Comparison of ENCODE assay signal across 9 cellular contexts in the genomic region with DNA sequence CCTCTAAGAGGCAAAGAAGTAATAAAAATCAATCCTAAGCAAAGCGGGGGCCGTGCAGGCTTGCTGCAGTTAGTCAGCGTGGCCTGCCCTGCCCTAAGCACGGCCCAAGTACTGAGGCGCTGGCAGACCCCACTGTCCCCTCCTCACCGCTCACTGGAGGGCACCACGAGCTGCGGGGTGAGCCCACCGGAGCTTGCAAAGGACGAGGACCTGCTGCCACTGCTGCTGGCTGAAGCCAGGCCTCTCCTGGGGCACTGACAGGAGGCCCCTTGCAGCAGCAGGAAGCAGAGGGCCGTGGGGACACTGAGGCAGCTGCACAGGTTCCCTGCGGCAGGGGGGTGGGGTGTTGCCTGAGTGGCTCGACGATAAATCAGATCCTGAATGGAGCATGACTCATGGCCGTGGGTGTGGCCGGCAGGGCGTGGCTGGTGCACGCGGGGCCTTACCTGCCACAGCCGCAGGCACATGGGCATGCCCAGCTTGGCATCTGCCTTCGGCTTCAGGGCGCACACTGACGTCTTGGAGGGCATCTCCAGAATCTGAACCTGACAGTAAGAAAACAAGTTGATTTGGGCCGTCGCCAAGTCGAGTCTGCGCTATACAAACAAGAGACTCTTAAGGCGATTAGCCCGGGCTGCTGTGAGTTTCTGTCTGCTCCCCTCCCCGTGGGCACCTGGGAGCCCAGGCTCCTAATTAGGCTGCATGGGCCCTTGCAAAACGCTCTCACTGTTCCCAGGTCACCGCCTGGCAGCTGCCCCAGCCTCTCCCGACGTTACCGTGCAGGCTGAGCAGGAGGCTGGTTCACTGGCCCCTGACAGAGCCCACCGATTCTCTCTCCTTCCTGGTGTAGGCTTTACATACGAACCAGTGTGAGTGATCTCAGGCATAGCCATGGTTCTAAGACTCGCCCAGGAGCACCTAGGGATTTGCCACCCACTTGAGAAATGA. TPM values are rescaled to one million over a fixed set of nuclear protein-coding genes. Genes with fewer than 3 reads are reported as not detected.
DNase-seq lines count a peak whose midpoint lies in the region; ATAC-seq, FAIRE-seq and TF ChIP-seq lines count a peak whose summit lies in the region.
"Had no signal": no experiment of that assay in that cellular context is flagged by ENCODE, and none has a peak within 500 bp of the region (broad histone marks: within the 10 kb centered on the region; RNA-seq: fewer than 3 reads in every experiment).

No MANE protein-coding gene starts in this region.

- H3K4me3 ChIP-seq in HUES6 (ENCODE audit: low read depth, low read length) (no peak overlapping the region), astrocyte (ENCODE audit: insufficient read depth, low read depth, low read length) (no peak overlapping the region)

- H3K9ac ChIP-seq in HUES6 (ENCODE audit: low read length) (no peak overlapping the region), astrocyte (ENCODE audit: low read length) (no peak overlapping the region)

- peak; percentile 65 for DNase-seq in COR-L47 (lab: John Stamatoyannopoulos, UW)
- DNase-seq in astrocyte (ENCODE audit: low read depth), result peak; percentile 23
- no peak for DNase-seq in mesothelial cell of epicardium (ENCODE audit: low spot score in 2 of 2, unreplicated experiment in 2 of 2)
- DNase-seq in occipital lobe (lab: John Stamatoyannopoulos, UW), result no peak
- DNase-seq in ACHN, result no peak
- no peak for DNase-seq in stimulated activated CD4-positive, alpha-beta T cell treated with anti-CD3 and anti-CD28 coated beads, Interleukin-2, amount 100 ng/mL, for 24 hours
- DNase-seq: naive B cell had no signal

- peaks cover 7% of the 10 kb centered on the region; the same call in 1 of the 2 replicates for H3K36me3 ChIP-seq in HUES6 (ENCODE audit: control insufficient read depth, insufficient read depth, low read length)
- no peaks in the 10 kb centered on the region for H3K36me3 ChIP-seq in astrocyte (ENCODE audit: insufficient read depth, low read length)

- H3K4me1 ChIP-seq in HUES6 (ENCODE audit: control insufficient read depth, insufficient read depth, low read length), result peaks cover 6% of the 10 kb centered on the region; the same call in 1 of the 2 replicates
- peaks cover 25% of the 10 kb centered on the region for H3K4me1 ChIP-seq in astrocyte (ENCODE audit: insufficient read depth, low read length)

- H3K9me3 ChIP-seq in HUES6 (ENCODE audit: control insufficient read depth, insufficient read depth, low read depth, low read length) (no peaks in the 10 kb centered on the region), astrocyte (ENCODE audit: insufficient read depth, low read depth, low read length) (no peaks in the 10 kb centered on the region)

- H3K27ac ChIP-seq in HUES6 (ENCODE audit: low read depth, low read length), result peak overlapping the region; percentile 51; the same call in 1 of the 2 replicates
- no peak overlapping the region for H3K27ac ChIP-seq in astrocyte (ENCODE audit: low read depth, low read length)

- no peak overlapping the region for H2AFZ ChIP-seq in astrocyte (ENCODE audit: low read depth, low read length)

- H3K4me1 Mint-ChIP-seq in astrocyte (ENCODE audit: low read depth, unreplicated experiment) (peaks cover 19% of the 10 kb centered on the region), mesothelial cell of epicardium (peaks cover 15% of the 10 kb centered on the region)
- H3K4me1 Mint-ChIP-seq: naive B cell had no signal

- H3K4me2 ChIP-seq in astrocyte (ENCODE audit: low read length), result peak overlapping the region; percentile 54

- H3K9me3 Mint-ChIP-seq in astrocyte (ENCODE audit: unreplicated experiment) (no peaks in the 10 kb centered on the region), mesothelial cell of epicardium (no peaks in the 10 kb centered on the region)
- H3K9me3 Mint-ChIP-seq: naive B cell had no signal

- H3K27ac Mint-ChIP-seq in astrocyte (ENCODE audit: unreplicated experiment) (no peak overlapping the region), mesothelial cell of epicardium (peak overlapping the region; percentile 30)

- no peak for FAIRE-seq in astrocyte (lab: Jason Lieb, UNC)

- peaks cover 8% of the 10 kb centered on the region for H4K20me1 ChIP-seq in astrocyte (ENCODE audit: insufficient read depth, low read length)

- no peak for TF ChIP-seq CTCF in astrocyte (IDR thresholded peaks at IDR 0.05; ENCODE audit: insufficient read depth, low read depth, low read length)
- no peak for TF ChIP-seq CTCF in mesothelial cell of epicardium (IDR thresholded peaks at IDR 0.05; ENCODE audit: unreplicated experiment)

- no peaks in the 10 kb centered on the region for H3K79me2 ChIP-seq in astrocyte (ENCODE audit: insufficient read depth, low read length)

- H3K36me3 Mint-ChIP-seq in astrocyte (ENCODE audit: low read depth, unreplicated experiment) (peaks cover 7% of the 10 kb centered on the region), mesothelial cell of epicardium (peaks cover 3% of the 10 kb centered on the region)

- H3K27me3 Mint-ChIP-seq in astrocyte (ENCODE audit: low read depth, unreplicated experiment) (peaks cover 13% of the 10 kb centered on the region), mesothelial cell of epicardium (ENCODE audit: low read depth) (no peaks in the 10 kb centered on the region)
- H3K27me3 Mint-ChIP-seq: naive B cell had no signal

- H3K27me3 ChIP-seq in HUES6 (ENCODE audit: control insufficient read depth, insufficient read depth, low read length) (no peaks in the 10 kb centered on the region), astrocyte (ENCODE audit: insufficient read depth, low read length) (peaks cover 2% of the 10 kb centered on the region)

- H3K4me3 Mint-ChIP-seq in astrocyte (ENCODE audit: unreplicated experiment) (no peak overlapping the region), mesothelial cell of epicardium (no peak overlapping the region)
- H3K4me3 Mint-ChIP-seq: naive B cell had no signal

- in situ Hi-C loops in ACHN (cut with HindIII; ENCODE audit: low pct_ligation_motif_present, low pct_unique_long_range_greater_than_20kb, low sequenced_read_pairs), result no loop called here

- no peak for ATAC-seq in GM19467 (IDR thresholded peaks at IDR 0.05; ENCODE audit: unreplicated experiment)

RNA-seq across cellular contexts. Expression of a gene that starts 45.9 kb away (rescaled TPM):
- total RNA-seq in astrocyte, result 2.0 and 6.8 TPM in 2 replicates
- total RNA-seq in mesothelial cell of epicardium, result 0.34 to 0.45 TPM in 2 of 3 replicates, not detected in the other
- total RNA-seq in occipital lobe, result 0.62 TPM

RNA-seq across cellular contexts. Expression of a gene that starts 48.2 kb away (rescaled TPM):
- total RNA-seq in astrocyte (10.4 and 14.3 TPM in 2 replicates), mesothelial cell of epicardium (9.0 to 9.9 TPM (median 9.8 TPM) in 3 replicates), occipital lobe (2.7 TPM)

RNA-seq across cellular contexts. Expression of a gene that starts 48.2 kb away (rescaled TPM):
- 33.6 and 43.0 TPM in 2 replicates for total RNA-seq in astrocyte
- 32.2 to 35.1 TPM (median 34.3 TPM) in 3 replicates for total RNA-seq in mesothelial cell of epicardium
- total RNA-seq in occipital lobe, result 12.3 TPM

Comparison
In these comparisons a context has a peak if more than half of its experiments do, and no peak if none do; other contexts are left out.
1. DNase-seq: peak in COR-L47 (single experiment) and astrocyte (single experiment); none in mesothelial cell of epicardium (0 of 2), occipital lobe (single experiment), ACHN (single experiment) and stimulated activated CD4-positive, alpha-beta T cell treated with anti-CD3 and anti-CD28 coated beads, Interleukin-2, amount 100 ng/mL, for 24 hours (0 of 2).